Comparison of ENCODE assay signal across 1 cellular context in genomic region chr19:38304866-38305429, GRCh38.
TF ChIP-seq lines count a peak whose summit lies in the region.

No MANE protein-coding gene starts in this region.

TF ChIP-seq in K562, 482 proteins besides CTCF, POLR2A, EP300 and RAD21 (continues in another document):
- TF ChIP-seq NCOR1 (IDR thresholded peaks at IDR 0.05) (peak; percentile 41; the same call in 1 of the 2 replicates), ZBTB43 (CRISPR knock-in tag; IDR thresholded peaks at IDR 0.05) (no peak), FOXJ2 (tag; IDR thresholded peaks at IDR 0.05) (no peak), ZNF384 (IDR thresholded peaks at IDR 0.05; ENCODE audit: low read depth, low read length) (no peak), BCOR (IDR thresholded peaks at IDR 0.05) (no peak), KDM5B (IDR thresholded peaks at IDR 0.05; ENCODE audit: insufficient replicate concordance, low read depth, low read length) (no peak), KLF6 (CRISPR knock-in tag; IDR thresholded peaks at IDR 0.05; ENCODE audit: borderline replicate concordance) (0 out of 2 replicates have a peak, but pooled peaks have one; percentile 13), JUND (IDR thresholded peaks at IDR 0.05; ENCODE audit: borderline replicate concordance, low read depth, low read length) (peak; percentile 42; the same call in 1 of the 2 replicates), JUND (tag; IDR thresholded peaks at IDR 0.05; ENCODE audit: borderline replicate concordance, low read depth, low read length) (no peak), EHMT2 (IDR thresholded peaks at IDR 0.05) (no peak), JUN (IDR thresholded peaks at IDR 0.05; ENCODE audit: borderline replicate concordance, low read depth, low read length) (no peak), JUN (CRISPR knock-in tag; IDR thresholded peaks at IDR 0.05; ENCODE audit: borderline replicate concordance) (no peak), TAF9B (IDR thresholded peaks at IDR 0.05; ENCODE audit: partially characterized antibody) (no peak), FOXM1 (IDR thresholded peaks at IDR 0.05; ENCODE audit: low read depth) (no peak), FOXM1 (CRISPR knock-in tag; IDR thresholded peaks at IDR 0.05; ENCODE audit: low read depth) (no peak), ZNF668 (CRISPR knock-in tag; IDR thresholded peaks at IDR 0.05) (no peak), ZBTB8A (IDR thresholded peaks at IDR 0.05; ENCODE audit: partially characterized antibody) (no peak), THRAP3 (IDR thresholded peaks at IDR 0.05; ENCODE audit: borderline replicate concordance) (no peak), HLTF (IDR thresholded peaks at IDR 0.05) (no peak), MAFF (IDR thresholded peaks at IDR 0.05; ENCODE audit: low read length) (no peak), CREB3 (tag; conservative IDR thresholded peaks at IDR 0.05; ENCODE audit: low read depth) (no peak), KLF1 (tag; IDR thresholded peaks at IDR 0.05) (peak; percentile 93), ZC3H11A (IDR thresholded peaks at IDR 0.05; ENCODE audit: low read depth, low read length) (no peak), RB1 (IDR thresholded peaks at IDR 0.05; ENCODE audit: low read depth) (peak; percentile 30; the same call in 1 of the 2 replicates), ETS2 (tag; IDR thresholded peaks at IDR 0.05; ENCODE audit: borderline replicate concordance, poor library complexity, severe bottlenecking) (no peak), TRIM24 (IDR thresholded peaks at IDR 0.05) (no peak), RBM15 (IDR thresholded peaks at IDR 0.05; ENCODE audit: insufficient read depth, low read length) (no peak), SP1 (CRISPR knock-in tag; IDR thresholded peaks at IDR 0.05) (peak; percentile 75; the same call in 1 of the 2 replicates), MNT (conservative IDR thresholded peaks at IDR 0.05) (peak; percentile 77 to 87), PYGO2 (tag; IDR thresholded peaks at IDR 0.05) (no peak), PRMT5 (CRISPR knock-in tag; IDR thresholded peaks at IDR 0.05) (no peak), ZNF253 (CRISPR knock-in tag; conservative IDR thresholded peaks at IDR 0.05) (no peak), FIP1L1 (IDR thresholded peaks at IDR 0.05; ENCODE audit: low read depth, low read length, poor library complexity, severe bottlenecking) (no peak), ZNF347 (CRISPR knock-in tag; IDR thresholded peaks at IDR 0.05; ENCODE audit: low read depth) (no peak), POLR2AphosphoS2 (IDR thresholded peaks at IDR 0.05; ENCODE audit: low read length) (peak; percentile 91; the same call in 1 of the 2 replicates), RBFOX2 (IDR thresholded peaks at IDR 0.05; ENCODE audit: low read depth, low read length) (peak; percentile 56), TFE3 (CRISPR knock-in tag; IDR thresholded peaks at IDR 0.05) (no peak), MXI1 (IDR thresholded peaks at IDR 0.05; ENCODE audit: low read depth, low read length) (0 out of 2 replicates have a peak, but pooled peaks have one; percentile 34), FOXK2 (conservative IDR thresholded peaks at IDR 0.05 in 1 of 2, IDR thresholded peaks at IDR 0.05 in 1 of 2; ENCODE audit: low read depth in 2 of 2) (peak; percentile 50 to 75; a peak in 2 of 4 replicates), SNAPC5 (CRISPR knock-in tag; IDR thresholded peaks at IDR 0.05) (no peak), HEY1 (CRISPR knock-in tag; IDR thresholded peaks at IDR 0.05; ENCODE audit: borderline replicate concordance) (no peak), MAZ (CRISPR knock-in tag; conservative IDR thresholded peaks at IDR 0.05 in 1 of 2, IDR thresholded peaks at IDR 0.05 in 1 of 2) (peak; percentile 44 to 96; a peak in 3 of 4 replicates), EWSR1 (IDR thresholded peaks at IDR 0.05; ENCODE audit: borderline replicate concordance, low read depth, partially characterized antibody) (no peak), KAT8 (IDR thresholded peaks at IDR 0.05; ENCODE audit: low read depth) (no peak), NFIC (IDR thresholded peaks at IDR 0.05) (peak; percentile 26; the same call in 1 of the 2 replicates), NELFE (IDR thresholded peaks at IDR 0.05; ENCODE audit: insufficient read depth, insufficient read length) (no peak)
- TF ChIP-seq, protein P1, sequence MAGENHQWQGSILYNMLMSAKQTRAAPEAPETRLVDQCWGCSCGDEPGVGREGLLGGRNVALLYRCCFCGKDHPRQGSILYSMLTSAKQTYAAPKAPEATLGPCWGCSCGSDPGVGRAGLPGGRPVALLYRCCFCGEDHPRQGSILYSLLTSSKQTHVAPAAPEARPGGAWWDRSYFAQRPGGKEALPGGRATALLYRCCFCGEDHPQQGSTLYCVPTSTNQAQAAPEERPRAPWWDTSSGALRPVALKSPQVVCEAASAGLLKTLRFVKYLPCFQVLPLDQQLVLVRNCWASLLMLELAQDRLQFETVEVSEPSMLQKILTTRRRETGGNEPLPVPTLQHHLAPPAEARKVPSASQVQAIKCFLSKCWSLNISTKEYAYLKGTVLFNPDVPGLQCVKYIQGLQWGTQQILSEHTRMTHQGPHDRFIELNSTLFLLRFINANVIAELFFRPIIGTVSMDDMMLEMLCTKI (IDR thresholded peaks at IDR 0.05; ENCODE audit: partially characterized antibody) = no peak
- TF ChIP-seq, protein P2, sequence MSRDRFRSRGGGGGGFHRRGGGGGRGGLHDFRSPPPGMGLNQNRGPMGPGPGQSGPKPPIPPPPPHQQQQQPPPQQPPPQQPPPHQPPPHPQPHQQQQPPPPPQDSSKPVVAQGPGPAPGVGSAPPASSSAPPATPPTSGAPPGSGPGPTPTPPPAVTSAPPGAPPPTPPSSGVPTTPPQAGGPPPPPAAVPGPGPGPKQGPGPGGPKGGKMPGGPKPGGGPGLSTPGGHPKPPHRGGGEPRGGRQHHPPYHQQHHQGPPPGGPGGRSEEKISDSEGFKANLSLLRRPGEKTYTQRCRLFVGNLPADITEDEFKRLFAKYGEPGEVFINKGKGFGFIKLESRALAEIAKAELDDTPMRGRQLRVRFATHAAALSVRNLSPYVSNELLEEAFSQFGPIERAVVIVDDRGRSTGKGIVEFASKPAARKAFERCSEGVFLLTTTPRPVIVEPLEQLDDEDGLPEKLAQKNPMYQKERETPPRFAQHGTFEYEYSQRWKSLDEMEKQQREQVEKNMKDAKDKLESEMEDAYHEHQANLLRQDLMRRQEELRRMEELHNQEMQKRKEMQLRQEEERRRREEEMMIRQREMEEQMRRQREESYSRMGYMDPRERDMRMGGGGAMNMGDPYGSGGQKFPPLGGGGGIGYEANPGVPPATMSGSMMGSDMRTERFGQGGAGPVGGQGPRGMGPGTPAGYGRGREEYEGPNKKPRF (IDR thresholded peaks at IDR 0.05; ENCODE audit: low read depth, low read length) = no peak
- TF ChIP-seq, protein P3, sequence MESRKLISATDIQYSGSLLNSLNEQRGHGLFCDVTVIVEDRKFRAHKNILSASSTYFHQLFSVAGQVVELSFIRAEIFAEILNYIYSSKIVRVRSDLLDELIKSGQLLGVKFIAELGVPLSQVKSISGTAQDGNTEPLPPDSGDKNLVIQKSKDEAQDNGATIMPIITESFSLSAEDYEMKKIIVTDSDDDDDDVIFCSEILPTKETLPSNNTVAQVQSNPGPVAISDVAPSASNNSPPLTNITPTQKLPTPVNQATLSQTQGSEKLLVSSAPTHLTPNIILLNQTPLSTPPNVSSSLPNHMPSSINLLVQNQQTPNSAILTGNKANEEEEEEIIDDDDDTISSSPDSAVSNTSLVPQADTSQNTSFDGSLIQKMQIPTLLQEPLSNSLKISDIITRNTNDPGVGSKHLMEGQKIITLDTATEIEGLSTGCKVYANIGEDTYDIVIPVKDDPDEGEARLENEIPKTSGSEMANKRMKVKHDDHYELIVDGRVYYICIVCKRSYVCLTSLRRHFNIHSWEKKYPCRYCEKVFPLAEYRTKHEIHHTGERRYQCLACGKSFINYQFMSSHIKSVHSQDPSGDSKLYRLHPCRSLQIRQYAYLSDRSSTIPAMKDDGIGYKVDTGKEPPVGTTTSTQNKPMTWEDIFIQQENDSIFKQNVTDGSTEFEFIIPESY (CRISPR knock-in tag; IDR thresholded peaks at IDR 0.05) = no peak
